Comparison of ENCODE assay signal across 15 cellular contexts in genomic region chr6:34030831-34031566, GRCh38.
DNase-seq lines count a peak whose midpoint lies in the region; ATAC-seq, FAIRE-seq and TF ChIP-seq lines count a peak whose summit lies in the region.
"Had no signal": no experiment of that assay in that cellular context is flagged by ENCODE, and none has a peak within 500 bp of the region (broad histone marks: within the 10 kb centered on the region; RNA-seq: fewer than 3 reads in every experiment).

No MANE protein-coding gene starts in this region.

- H3K4me3 ChIP-seq in astrocyte (ENCODE audit: insufficient read depth, low read depth, low read length) (no peak overlapping the region), upper lobe of left lung (no peak overlapping the region)

- H3K9ac ChIP-seq in astrocyte (ENCODE audit: low read length): no peak overlapping the region

- no peaks in the 10 kb centered on the region for H3K79me2 ChIP-seq in astrocyte (ENCODE audit: insufficient read depth, low read length)

- no peak overlapping the region for H3K4me2 ChIP-seq in astrocyte (ENCODE audit: low read length)

- no peaks in the 10 kb centered on the region for H4K20me1 ChIP-seq in astrocyte (ENCODE audit: insufficient read depth, low read length)

- H3K27me3 Mint-ChIP-seq in astrocyte (ENCODE audit: low read depth, unreplicated experiment): peaks cover 38% of the 10 kb centered on the region

- H3K9me3 Mint-ChIP-seq in astrocyte (ENCODE audit: unreplicated experiment): no peaks in the 10 kb centered on the region
- H3K9me3 Mint-ChIP-seq: IgD-negative memory B cell had no signal

- DNase-seq in NCI-H82 (lab: John Stamatoyannopoulos, UW) (peak; percentile 58), NCI-H82 treated with DMSO at 0.1 percent for 48 hours (lab: John Stamatoyannopoulos, UW; ENCODE audit: unreplicated experiment) (no peak), astrocyte (ENCODE audit: low read depth) (no peak), MV-4-11 (lab: John Stamatoyannopoulos, UW) (no peak), NAMALWA (ENCODE audit: low spot score) (no peak), upper lobe of left lung (no peak)
- DNase-seq: DMS79, GF-D8, NCI-H1105, NCI-H2029 treated with DMSO at 0.1 percent for 48 hours, NCI-H526 had no signal

- H3K27me3 ChIP-seq in astrocyte (ENCODE audit: insufficient read depth, low read length): peaks cover 4% of the 10 kb centered on the region
- no peaks in the 10 kb centered on the region for H3K27me3 ChIP-seq in upper lobe of left lung

- FAIRE-seq in astrocyte (lab: Jason Lieb, UNC): no peak
- FAIRE-seq: H54 had no signal

- ATAC-seq in upper lobe of left lung (ENCODE audit: low FRiP score in 2 of 2) (no peak), GM19328 (IDR thresholded peaks at IDR 0.05; ENCODE audit: unreplicated experiment) (no peak)

- 80 to 85% methylated on average over 9 of the region's 9 CpGs for WGBS in upper lobe of left lung, 2 donors

- TF ChIP-seq EP300 in upper lobe of left lung (IDR thresholded peaks at IDR 0.05): no peak

- H3K4me1 ChIP-seq in astrocyte (ENCODE audit: insufficient read depth, low read length) (no peaks in the 10 kb centered on the region), upper lobe of left lung (no peaks in the 10 kb centered on the region)

- no peak overlapping the region for H3K4me3 Mint-ChIP-seq in astrocyte (ENCODE audit: unreplicated experiment)
- H3K4me3 Mint-ChIP-seq: IgD-negative memory B cell had no signal

- no peaks in the 10 kb centered on the region for H3K36me3 Mint-ChIP-seq in astrocyte (ENCODE audit: low read depth, unreplicated experiment)
- H3K36me3 Mint-ChIP-seq: IgD-negative memory B cell had no signal

- H3K27ac ChIP-seq in KOPT-K1 (ENCODE audit: low read depth, low read length, poor library complexity, severe bottlenecking) (peak overlapping the region; percentile 38), astrocyte (ENCODE audit: low read depth, low read length) (no peak overlapping the region), upper lobe of left lung (no peak overlapping the region)

- no peaks in the 10 kb centered on the region for H3K36me3 ChIP-seq in KOPT-K1 (ENCODE audit: insufficient read depth, low read length)
- H3K36me3 ChIP-seq in astrocyte (ENCODE audit: insufficient read depth, low read length): no peaks in the 10 kb centered on the region
- H3K36me3 ChIP-seq in upper lobe of left lung: no peaks in the 10 kb centered on the region

- no peak overlapping the region for H2AFZ ChIP-seq in astrocyte (ENCODE audit: low read depth, low read length)

- peak overlapping the region; percentile 53 for H3K27ac Mint-ChIP-seq in astrocyte (ENCODE audit: unreplicated experiment)
- H3K27ac Mint-ChIP-seq: IgD-negative memory B cell had no signal

- H3K9me3 ChIP-seq in KOPT-K1 (ENCODE audit: insufficient read depth, low read length, poor library complexity, severe bottlenecking): no peaks in the 10 kb centered on the region
- no peaks in the 10 kb centered on the region for H3K9me3 ChIP-seq in astrocyte (ENCODE audit: insufficient read depth, low read depth, low read length)
- no peaks in the 10 kb centered on the region for H3K9me3 ChIP-seq in upper lobe of left lung

- no peak for TF ChIP-seq CTCF in astrocyte (IDR thresholded peaks at IDR 0.05; ENCODE audit: insufficient read depth, low read depth, low read length)
- TF ChIP-seq CTCF in upper lobe of left lung (IDR thresholded peaks at IDR 0.05): no peak

- no peaks in the 10 kb centered on the region for H3K4me1 Mint-ChIP-seq in astrocyte (ENCODE audit: low read depth, unreplicated experiment)

- no peak for TF ChIP-seq POLR2A in upper lobe of left lung (IDR thresholded peaks at IDR 0.05)
